In the genomic region with DNA sequence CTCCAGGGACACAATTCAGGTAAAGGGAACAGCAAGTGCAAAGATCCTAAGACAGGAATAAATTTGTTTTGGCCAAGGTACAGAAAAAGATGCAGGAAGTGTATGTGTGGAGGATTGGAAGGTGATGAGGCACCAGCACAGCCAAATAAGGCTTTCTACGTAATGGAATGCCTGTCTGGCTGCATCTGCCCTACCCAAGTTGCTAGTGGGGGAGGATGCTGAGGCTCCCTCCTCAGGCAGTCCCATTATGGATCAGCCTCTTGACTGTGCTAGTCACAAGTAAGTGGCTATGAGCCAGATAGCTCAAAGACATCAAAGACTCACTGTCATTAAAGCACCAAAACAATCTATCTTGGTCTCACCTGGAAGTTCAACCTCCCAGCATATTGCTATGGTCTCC, we compare ENCODE assay signal across 28 cellular contexts.
DNase-seq lines count a peak whose midpoint lies in the region; ATAC-seq and TF ChIP-seq lines count a peak whose summit lies in the region.
"Had no signal": no experiment of that assay in that cellular context is flagged by ENCODE, and none has a peak within 500 bp of the region (broad histone marks: within the 10 kb centered on the region; RNA-seq: fewer than 3 reads in every experiment).

No MANE protein-coding gene starts in this region.

- H3K4me1 Mint-ChIP-seq in HFFc6 (ENCODE audit: low read depth), result peaks cover 9% of the 10 kb centered on the region
- H3K4me1 Mint-ChIP-seq: activated CD4-positive, alpha-beta T cell treated with anti-CD3 and anti-CD28 coated beads for 36 hours; stimulated activated effector memory CD8-positive, alpha-beta T cell treated with anti-CD3 and anti-CD28 coated beads, Interleukin-12 subunit alpha, Interleukin-12 subunit beta, amount 100 ng/mL, for 72 hours had no signal

- TF ChIP-seq CTCF in AG10803 (conservative IDR thresholded peaks at IDR 0.05; ENCODE audit: low read length) (no peak), HFFc6 (IDR thresholded peaks at IDR 0.05) (no peak), fibroblast of pulmonary artery (IDR thresholded peaks at IDR 0.05; ENCODE audit: low read length, missing control alignments) (no peak), upper lobe of right lung (IDR thresholded peaks at IDR 0.05) (no peak), BE2C (IDR thresholded peaks at IDR 0.05; ENCODE audit: low read depth, low read length) (no peak), esophagus squamous epithelium (IDR thresholded peaks at IDR 0.05) (no peak)

- no peak overlapping the region for H3K27ac Mint-ChIP-seq in HFFc6
- H3K27ac Mint-ChIP-seq: activated CD4-positive, alpha-beta T cell treated with anti-CD3 and anti-CD28 coated beads for 36 hours; stimulated activated effector memory CD8-positive, alpha-beta T cell treated with anti-CD3 and anti-CD28 coated beads, Interleukin-12 subunit alpha, Interleukin-12 subunit beta, amount 100 ng/mL, for 72 hours; T-helper 1 cell treated with Interleukin-12 subunit alpha and Interleukin-12 subunit beta and Interleukin-4 antibody, amounts not matched to agents 30 μg/mL and 1 μg/mL, for 36 hours had no signal

- DNase-seq in AG10803 (ENCODE audit: low read depth) (peak; percentile 5), HFFc6 (peak; percentile 22), astrocyte of the hippocampus (ENCODE audit: low read depth, low spot score) (peak; percentile 13), fibroblast of pulmonary artery (ENCODE audit: low read depth) (peak; percentile 39), upper lobe of right lung (no peak), BE2C (no peak), esophagus squamous epithelium (lab: John Stamatoyannopoulos, UW) (no peak)
- no peak for DNase-seq in central memory CD4-positive, alpha-beta T cell
- DNase-seq: activated CD4-positive, alpha-beta T cell treated with anti-CD3 and anti-CD28 coated beads for 36 hours; activated T-cell treated with anti-CD3 and anti-CD28 coated beads, Interleukin-2, amount 50 U/mL, for 4 hours; adrenal gland; Caco-2; caudate nucleus; left ventricle myocardium superior; mucosa of descending colon; NCI-H1105 treated with DMSO at 0.1 percent for 48 hours; NCI-H2107; NCI-H524 treated with DMSO at 0.1 percent for 48 hours; spleen; stimulated activated CD4-positive, alpha-beta T cell treated with anti-CD3 and anti-CD28 coated beads, Interleukin-2, amount 100 ng/mL, for 48 hours had no signal

- no peaks in the 10 kb centered on the region for H3K36me3 ChIP-seq in upper lobe of right lung
- H3K36me3 ChIP-seq in BE2C, result no peaks in the 10 kb centered on the region
- no peaks in the 10 kb centered on the region for H3K36me3 ChIP-seq in esophagus squamous epithelium
- H3K36me3 ChIP-seq: adrenal gland, BLaER1, right atrium auricular region, spleen, suprapubic skin had no signal

- no peak for TF ChIP-seq POLR2A in esophagus squamous epithelium (IDR thresholded peaks at IDR 0.05)

- H3K27me3 ChIP-seq in upper lobe of right lung (no peaks in the 10 kb centered on the region), BE2C (no peaks in the 10 kb centered on the region), esophagus squamous epithelium (no peaks in the 10 kb centered on the region)
- H3K27me3 ChIP-seq: adrenal gland, BLaER1, hepatocyte, right atrium auricular region, spleen, suprapubic skin had no signal

- H3K4me3 ChIP-seq in AG10803 (ENCODE audit: low read length), result no peak overlapping the region
- H3K4me3 ChIP-seq in fibroblast of pulmonary artery (replicated peaks; ENCODE audit: low read depth, low read length), result no peak overlapping the region
- no peak overlapping the region for H3K4me3 ChIP-seq in upper lobe of right lung
- no peak overlapping the region for H3K4me3 ChIP-seq in BE2C (ENCODE audit: low read depth, low read length)
- no peak overlapping the region for H3K4me3 ChIP-seq in esophagus squamous epithelium
- H3K4me3 ChIP-seq: adrenal gland, BLaER1, hepatocyte, mucosa of descending colon, right atrium auricular region, spleen, suprapubic skin had no signal

- WGBS in esophagus squamous epithelium, 2 donors, result 50 to 82% methylated on average over 1 of the region's 1 CpG

- no peaks in the 10 kb centered on the region for H3K36me3 Mint-ChIP-seq in HFFc6 (ENCODE audit: low read depth)
- H3K36me3 Mint-ChIP-seq: stimulated activated effector memory CD8-positive, alpha-beta T cell treated with anti-CD3 and anti-CD28 coated beads, Interleukin-12 subunit alpha, Interleukin-12 subunit beta, amount 100 ng/mL, for 72 hours had no signal

- H3K4me1 ChIP-seq in upper lobe of right lung (no peaks in the 10 kb centered on the region), BE2C (peaks cover 2% of the 10 kb centered on the region; the same call in 1 of the 2 replicates), esophagus squamous epithelium (peaks cover 0 to 12% (median 0%) of the 10 kb centered on the region in 3 donors)
- H3K4me1 ChIP-seq: adrenal gland, BLaER1, Caco-2, parathyroid adenoma, right atrium auricular region, spleen had no signal

- ATAC-seq in upper lobe of right lung, result no peak
- ATAC-seq: activated CD4-positive, alpha-beta T cell treated with anti-CD3 and anti-CD28 coated beads for 36 hours; activated T-cell treated with anti-CD3 and anti-CD28 coated beads, Interleukin-2, amount 50 U/mL, for 4 hours; left ventricle myocardium superior; mucosa of descending colon; stimulated activated effector memory CD8-positive, alpha-beta T cell treated with anti-CD3 and anti-CD28 coated beads, Interleukin-12 subunit alpha, Interleukin-12 subunit beta, amount 100 ng/mL, for 72 hours had no signal

- no peak overlapping the region for H3K27ac ChIP-seq in upper lobe of right lung
- no peak overlapping the region for H3K27ac ChIP-seq in esophagus squamous epithelium
- H3K27ac ChIP-seq: adrenal gland, BLaER1, hepatocyte, HL-60, parathyroid adenoma, right atrium auricular region, spleen, suprapubic skin had no signal

- intact Hi-C loops in upper lobe of right lung (cut with DNase I), result no loop called here
- intact Hi-C loops in esophagus squamous epithelium (cut with DNase I), result no loop called here

- H3K9me3 ChIP-seq in upper lobe of right lung, result no peaks in the 10 kb centered on the region
- H3K9me3 ChIP-seq in BE2C, result no peaks in the 10 kb centered on the region
- no peaks in the 10 kb centered on the region for H3K9me3 ChIP-seq in esophagus squamous epithelium
- H3K9me3 ChIP-seq: adrenal gland, BLaER1, Caco-2, mucosa of descending colon, right atrium auricular region, suprapubic skin had no signal

- H3K4me3 Mint-ChIP-seq in HFFc6, result no peak overlapping the region
- H3K4me3 Mint-ChIP-seq: activated CD4-positive, alpha-beta T cell treated with anti-CD3 and anti-CD28 coated beads for 36 hours; activated T-cell treated with anti-CD3 and anti-CD28 coated beads, Interleukin-2, amount 50 U/mL, for 4 hours; stimulated activated effector memory CD8-positive, alpha-beta T cell treated with anti-CD3 and anti-CD28 coated beads, Interleukin-12 subunit alpha, Interleukin-12 subunit beta, amount 100 ng/mL, for 72 hours; T-helper 1 cell treated with Interleukin-12 subunit alpha and Interleukin-12 subunit beta and Interleukin-4 antibody, amounts not matched to agents 30 μg/mL and 1 μg/mL, for 36 hours had no signal

- no peaks in the 10 kb centered on the region for H3K27me3 Mint-ChIP-seq in HFFc6 (ENCODE audit: insufficient read depth)
- H3K27me3 Mint-ChIP-seq: activated CD4-positive, alpha-beta T cell treated with anti-CD3 and anti-CD28 coated beads for 36 hours had no signal

- no peaks in the 10 kb centered on the region for H3K9me3 Mint-ChIP-seq in HFFc6
- H3K9me3 Mint-ChIP-seq: T-helper 1 cell treated with Interleukin-12 subunit alpha and Interleukin-12 subunit beta and Interleukin-4 antibody, amounts not matched to agents 30 μg/mL and 1 μg/mL, for 36 hours had no signal

Comparison
In these comparisons a context has a peak if more than half of its experiments do, and no peak if none do; other contexts are left out.
1. DNase-seq: peak in AG10803 (single experiment), HFFc6 (single experiment), astrocyte of the hippocampus (single experiment) and fibroblast of pulmonary artery (single experiment); none in upper lobe of right lung (single experiment), BE2C (single experiment), central memory CD4-positive, alpha-beta T cell (single experiment) and esophagus squamous epithelium (single experiment).